Comparison of ENCODE assay signal across 1 cellular context in genomic region chr9:87217056-87217455, GRCh38.
TF ChIP-seq lines count a peak whose summit lies in the region.

No MANE protein-coding gene starts in this region.

TF ChIP-seq in GM23338, 12 proteins besides CTCF, POLR2A, EP300 and RAD21 (continued from another document):
- no peak for TF ChIP-seq ZNF462 (CRISPR knock-in tag; IDR thresholded peaks at IDR 0.05)
- no peak for TF ChIP-seq STAT1 (IDR thresholded peaks at IDR 0.05; ENCODE audit: unreplicated experiment)
- TF ChIP-seq ETS1 (IDR thresholded peaks at IDR 0.05): no peak
- TF ChIP-seq REST (IDR thresholded peaks at IDR 0.05; ENCODE audit: unreplicated experiment): no peak
- no peak for TF ChIP-seq EZH2 (IDR thresholded peaks at IDR 0.05; ENCODE audit: low read depth, unreplicated experiment)
- TF ChIP-seq JUNB (IDR thresholded peaks at IDR 0.05; ENCODE audit: unreplicated experiment): no peak
